Comparison of ENCODE assay signal across 10 cellular contexts in genomic region chr12:64675795-64676194, GRCh38.
DNase-seq lines count a peak whose midpoint lies in the region; ATAC-seq and TF ChIP-seq lines count a peak whose summit lies in the region.
"Had no signal": no experiment of that assay in that cellular context is flagged by ENCODE, and none has a peak within 500 bp of the region (broad histone marks: within the 10 kb centered on the region; RNA-seq: fewer than 3 reads in every experiment).

No MANE protein-coding gene starts in this region.

- BruUV-seq in A673 (replicated peaks; lab: Mats Ljungman, UMichigan): no TSS peak

- no peak for ATAC-seq in lung (ENCODE audit: insufficient read depth, low FRiP score)
- no peak for ATAC-seq in GM18868 (IDR thresholded peaks at IDR 0.05; ENCODE audit: unreplicated experiment)
- no peak for ATAC-seq in HG03565 (IDR thresholded peaks at IDR 0.05; ENCODE audit: unreplicated experiment)

- H3K4me1 ChIP-seq in A673 (ENCODE audit: insufficient read depth, low read length, poor library complexity, severe bottlenecking) (peaks cover 68% of the 10 kb centered on the region), lung (ENCODE audit: control insufficient read depth in 2 of 2, insufficient read depth in 2 of 2, low read length in 2 of 2) (peaks cover 36 to 55% of the 10 kb centered on the region in 2 donors)

- TF ChIP-seq CTCF in A673 (conservative IDR thresholded peaks at IDR 0.05; ENCODE audit: low read depth, low read length) (no peak), astrocyte of the spinal cord (IDR thresholded peaks at IDR 0.05; ENCODE audit: low read depth, low read length) (no peak), lung (IDR thresholded peaks at IDR 0.05; ENCODE audit: control extremely low read depth, extremely low read depth) (no peak)

- H3K9me3 ChIP-seq in A673 (ENCODE audit: low read depth, low read length, poor library complexity, severe bottlenecking) (no peaks in the 10 kb centered on the region), lung (ENCODE audit: control insufficient read depth in 2 of 2, insufficient read depth in 1 of 2, low read length in 1 of 2) (no peaks in the 10 kb centered on the region)

- intact Hi-C loops in A673 (cut with micrococcal nuclease; ENCODE audit: unreplicated experiment): no loop called here

- in situ Hi-C loops in astrocyte of the spinal cord (cut with HindIII; ENCODE audit: low sequenced_read_pairs): no loop called here

- H3K27me3 ChIP-seq in A673 (replicated peaks; ENCODE audit: insufficient read depth, low read depth, low read length, poor library complexity) (no peaks in the 10 kb centered on the region), lung (ENCODE audit: control insufficient read depth, insufficient read depth) (no peaks in the 10 kb centered on the region)

- H3K27ac ChIP-seq in A673 (ENCODE audit: low read depth, low read length, poor library complexity, severe bottlenecking) (peak overlapping the region; percentile 73), lung (ENCODE audit: low read depth in 1 of 2, low read length in 1 of 2) (peak overlapping the region; percentile 66 to 92)

- DNase-seq in A673 (ENCODE audit: low spot score) (peak; percentile 79), LHCN-M2 (ENCODE audit: low read depth) (peak; percentile 78), astrocyte of the spinal cord (ENCODE audit: low read depth, low spot score) (peak; percentile 63), lung (ENCODE audit: low spot score) (no peak), OCI-M2 (lab: John Stamatoyannopoulos, UW; ENCODE audit: unreplicated experiment) (no peak)
- no peak for DNase-seq in stimulated activated CD4-positive, alpha-beta T cell treated with anti-CD3 and anti-CD28 coated beads, Interleukin-4, amount 100 ng/mL, for 4 hours
- DNase-seq: DND-41, NCI-H1417 had no signal

- CTCF ChIA-PET in A673 (lab: Charles Lee): interaction anchor here (0.6 kb wide), 1 partner anchor 120 kb away, joined by 4 read pairs; no protein-coding TSS in a partner anchor

- 47 to 61% methylated on average over 3 of the region's 3 CpGs for WGBS in lung, 2 donors

- POLR2A ChIA-PET in A673 (lab: Charles Lee; ENCODE audit: low non-redundant PET): no interaction called here

- H3K4me3 ChIP-seq in A673 (ENCODE audit: low read depth, low read length, poor library complexity, severe bottlenecking) (no peak overlapping the region), astrocyte of the spinal cord (ENCODE audit: low read depth, low read length) (no peak overlapping the region), lung (no peak overlapping the region)

- no peaks in the 10 kb centered on the region for H3K36me3 ChIP-seq in A673 (ENCODE audit: insufficient read depth, low read length, poor library complexity, severe bottlenecking)
- H3K36me3 ChIP-seq in lung (ENCODE audit: control insufficient read depth in 2 of 2, insufficient read depth in 2 of 2, low read length in 2 of 2): no peaks in the 10 kb centered on the region

Comparison
In these comparisons a context has a peak if more than half of its experiments do, and no peak if none do; other contexts are left out.
1. DNase-seq: peak in A673 (single experiment), LHCN-M2 (single experiment) and astrocyte of the spinal cord (single experiment); none in lung (single experiment), stimulated activated CD4-positive, alpha-beta T cell treated with anti-CD3 and anti-CD28 coated beads, Interleukin-4, amount 100 ng/mL, for 4 hours (0 of 2) and OCI-M2 (single experiment).